In genomic region chr2:30226144-30227032, GRCh38 we compare ENCODE assay signal across 8 cellular contexts. TPM values are rescaled to one million over a fixed set of nuclear protein-coding genes. Genes with fewer than 3 reads are reported as not detected.
A peak's percentile ranks its signal among the peaks of the same experiment; 100 is the strongest.
DNase-seq lines count a peak whose midpoint lies in the region; ATAC-seq, FAIRE-seq and TF ChIP-seq lines count a peak whose summit lies in the region.

No MANE protein-coding gene starts in this region.

- peak overlapping the region; percentile 13 for H2AFZ ChIP-seq in astrocyte (ENCODE audit: low read depth, low read length)

- H3K9me3 Mint-ChIP-seq in astrocyte (ENCODE audit: unreplicated experiment) (peaks cover 2% of the 10 kb centered on the region), nephron (no peaks in the 10 kb centered on the region), progenitor cell of endocrine pancreas (ENCODE audit: low read depth) (no peaks in the 10 kb centered on the region)

- TF ChIP-seq CTCF in astrocyte (IDR thresholded peaks at IDR 0.05; ENCODE audit: insufficient read depth, low read depth, low read length) (no peak), nephron (IDR thresholded peaks at IDR 0.05; ENCODE audit: unreplicated experiment in 3 of 3) (no peak), progenitor cell of endocrine pancreas (IDR thresholded peaks at IDR 0.05; ENCODE audit: unreplicated experiment) (no peak)

- H3K4me3 Mint-ChIP-seq in astrocyte (ENCODE audit: unreplicated experiment) (no peak overlapping the region), nephron (peak overlapping the region; percentile 7 to 76 (median 54)), progenitor cell of endocrine pancreas (ENCODE audit: low read depth) (no peak overlapping the region)

- H3K4me3 ChIP-seq in BLaER1 (peak overlapping the region; percentile 62; the same call in 1 of the 2 replicates), astrocyte (ENCODE audit: insufficient read depth, low read depth, low read length) (no peak overlapping the region)

- H3K4me1 Mint-ChIP-seq in astrocyte (ENCODE audit: low read depth, unreplicated experiment) (peaks cover 20% of the 10 kb centered on the region), nephron (peaks cover 47% of the 10 kb centered on the region), progenitor cell of endocrine pancreas (ENCODE audit: low read depth) (peaks cover 20% of the 10 kb centered on the region)

- H3K4me1 ChIP-seq in BLaER1, result peaks cover 48% of the 10 kb centered on the region
- H3K4me1 ChIP-seq in astrocyte (ENCODE audit: insufficient read depth, low read length), result peaks cover 29% of the 10 kb centered on the region

- no peaks in the 10 kb centered on the region for H4K20me1 ChIP-seq in BLaER1
- H4K20me1 ChIP-seq in astrocyte (ENCODE audit: insufficient read depth, low read length), result no peaks in the 10 kb centered on the region

- FAIRE-seq in astrocyte (lab: Jason Lieb, UNC), result no peak

- peaks cover 1% of the 10 kb centered on the region for H3K36me3 Mint-ChIP-seq in astrocyte (ENCODE audit: low read depth, unreplicated experiment)
- H3K36me3 Mint-ChIP-seq in nephron (ENCODE audit: low read depth), result no peaks in the 10 kb centered on the region
- H3K36me3 Mint-ChIP-seq in progenitor cell of endocrine pancreas (ENCODE audit: insufficient read depth), result no peaks in the 10 kb centered on the region

- H3K36me3 ChIP-seq in BLaER1 (no peaks in the 10 kb centered on the region), astrocyte (ENCODE audit: insufficient read depth, low read length) (no peaks in the 10 kb centered on the region)

- H3K9me3 ChIP-seq in BLaER1 (no peaks in the 10 kb centered on the region), astrocyte (ENCODE audit: insufficient read depth, low read depth, low read length) (no peaks in the 10 kb centered on the region)

- peak; percentile 36 for ATAC-seq in GM21723 (IDR thresholded peaks at IDR 0.05; ENCODE audit: unreplicated experiment)

- H3K9ac ChIP-seq in BLaER1, result peak overlapping the region; percentile 83; the same call in 1 of the 2 replicates
- H3K9ac ChIP-seq in astrocyte (ENCODE audit: low read length), result peak overlapping the region; percentile 69

- DNase-seq in astrocyte (ENCODE audit: low read depth) (peak; percentile 93), NCI-H524 treated with DMSO at 0.1 percent for 48 hours (lab: John Stamatoyannopoulos, UW) (no peak), progenitor cell of endocrine pancreas (ENCODE audit: low spot score, unreplicated experiment) (no peak), NCI-H82 treated with DMSO at 0.1 percent for 48 hours (lab: John Stamatoyannopoulos, UW; ENCODE audit: unreplicated experiment) (no peak), NCI-H2171 (lab: John Stamatoyannopoulos, UW) (no peak)

- H3K27ac ChIP-seq in BLaER1 (peak overlapping the region; percentile 92), astrocyte (ENCODE audit: low read depth, low read length) (peak overlapping the region; percentile 75)

- peaks cover 16% of the 10 kb centered on the region; the same call in 1 of the 2 replicates for H3K27me3 ChIP-seq in BLaER1
- H3K27me3 ChIP-seq in astrocyte (ENCODE audit: insufficient read depth, low read length), result peaks cover 4% of the 10 kb centered on the region

- H3K27ac Mint-ChIP-seq in astrocyte (ENCODE audit: unreplicated experiment) (peak overlapping the region; percentile 43), nephron (peak overlapping the region; percentile 98 to 99 (median 99)), progenitor cell of endocrine pancreas (no peak overlapping the region)

- H3K27me3 Mint-ChIP-seq in astrocyte (ENCODE audit: low read depth, unreplicated experiment) (peaks cover 14% of the 10 kb centered on the region), nephron (ENCODE audit: low read depth) (peaks cover 23% of the 10 kb centered on the region), progenitor cell of endocrine pancreas (peaks cover 67% of the 10 kb centered on the region)

- peak overlapping the region; percentile 93 for H3K4me2 ChIP-seq in BLaER1
- peak overlapping the region; percentile 82 for H3K4me2 ChIP-seq in astrocyte (ENCODE audit: low read length)

- no peaks in the 10 kb centered on the region for H3K79me2 ChIP-seq in astrocyte (ENCODE audit: insufficient read depth, low read length)

RNA-seq across cellular contexts. Expression of gene LBH, which starts 4.9 kb away (rescaled TPM):
- total RNA-seq in astrocyte (51.7 and 63.7 TPM in 2 replicates), progenitor cell of endocrine pancreas (62.3 and 80.5 TPM in 2 replicates)

Comparison
In these comparisons a context has a peak if more than half of its experiments do, and no peak if none do; other contexts are left out.
1. H3K4me3 Mint-ChIP-seq: peak in nephron (3 of 3); none in astrocyte (single experiment) and progenitor cell of endocrine pancreas (single experiment).